In genomic region chr7:18778594-18778993, GRCh38 we compare ENCODE assay signal across 1 cellular context.
TF ChIP-seq lines count a peak whose summit lies in the region.

No MANE protein-coding gene starts in this region.

TF ChIP-seq in SK-N-SH, 30 proteins besides CTCF, POLR2A, EP300 and RAD21 (continued from another document):
- TF ChIP-seq FOSL2 (IDR thresholded peaks at IDR 0.05; ENCODE audit: borderline replicate concordance, low read depth) (peak; percentile 24; the same call in 1 of the 2 replicates), TCF12 (IDR thresholded peaks at IDR 0.05) (peak; percentile 89), NFIC (IDR thresholded peaks at IDR 0.05; ENCODE audit: borderline replicate concordance) (peak; percentile 57), SIN3A (IDR thresholded peaks at IDR 0.05; ENCODE audit: borderline replicate concordance, low read depth, low read length) (no peak), GABPA (IDR thresholded peaks at IDR 0.05; ENCODE audit: low read depth) (no peak), MAX (IDR thresholded peaks at IDR 0.05; ENCODE audit: low read depth) (no peak), TEAD4 (IDR thresholded peaks at IDR 0.05; ENCODE audit: borderline replicate concordance, insufficient read depth) (peak; percentile 65; the same call in 1 of the 2 replicates), FOXJ3 (CRISPR knock-in tag; IDR thresholded peaks at IDR 0.05) (no peak), EZH2phosphoT487 (IDR thresholded peaks at IDR 0.05; ENCODE audit: borderline replicate concordance, low read depth) (no peak)
